ENCODE assay signal across 24 cellular contexts in genomic region chr2:241751776-241752175, GRCh38. TPM values are rescaled to one million over a fixed set of nuclear protein-coding genes. Genes with fewer than 3 reads are reported as not detected.
DNase-seq lines count a peak whose midpoint lies in the region; ATAC-seq, FAIRE-seq and TF ChIP-seq lines count a peak whose summit lies in the region.
"Had no signal": no experiment of that assay in that cellular context is flagged by ENCODE, and none has a peak within 500 bp of the region (broad histone marks: within the 10 kb centered on the region; RNA-seq: fewer than 3 reads in every experiment).

No MANE protein-coding gene starts in this region.

- no peak overlapping the region for H4K8ac ChIP-seq in IMR-90 (ENCODE audit: low read depth in 2 of 2, low read length in 2 of 2)

- no peak overlapping the region for H3K56ac ChIP-seq in IMR-90 (ENCODE audit: extremely low read depth, insufficient read depth, low read length)

- DNase-seq in HepG2 (ENCODE audit: low spot score) (no peak), right lobe of liver (no peak), IMR-90 (no peak), GM19240 (ENCODE audit: insufficient read length, low spot score) (no peak), natural killer cell (no peak)
- DNase-seq in stimulated activated effector memory CD8-positive, alpha-beta T cell treated with anti-CD3 and anti-CD28 coated beads, Interleukin-12 subunit alpha, Interleukin-12 subunit beta, amount 100 ng/mL, for 72 hours (ENCODE audit: low spot score in 2 of 2) = no peak
- DNase-seq: C1 segment of cervical spinal cord, Calu3, COR-L47, DMS53, DMS79 treated with DMSO at 0.1 percent for 48 hours, GF-D8, GOT3, HFFc6 had no signal

- H2BK15ac ChIP-seq in IMR-90 (ENCODE audit: low read depth, low read length) = no peak overlapping the region

- no peak overlapping the region for H3K18ac ChIP-seq in IMR-90 (ENCODE audit: low read depth, low read length)

- no peaks in the 10 kb centered on the region for H3K4me1 ChIP-seq in HepG2 (ENCODE audit: insufficient read depth, low read length)
- no peaks in the 10 kb centered on the region for H3K4me1 ChIP-seq in right lobe of liver
- no peaks in the 10 kb centered on the region for H3K4me1 ChIP-seq in IMR-90 (ENCODE audit: control insufficient read depth, insufficient read depth, low read length)
- H3K4me1 ChIP-seq: HAP-1 had no signal

- H3K9ac ChIP-seq in HepG2 (ENCODE audit: insufficient read depth, low read depth, low read length) (no peak overlapping the region), IMR-90 (ENCODE audit: low read depth, low read length) (no peak overlapping the region)

- H3K79me1 ChIP-seq in IMR-90 (ENCODE audit: low read depth in 1 of 2, low read length in 2 of 2) = no peaks in the 10 kb centered on the region

- H3K23ac ChIP-seq in IMR-90 (ENCODE audit: low read depth, low read length) = no peak overlapping the region

- H3K9me1 ChIP-seq in IMR-90 (ENCODE audit: insufficient read depth, low read length) = no peaks in the 10 kb centered on the region

- no peak for ATAC-seq in HepG2
- no peak for ATAC-seq in right lobe of liver
- ATAC-seq in IMR-90 (ENCODE audit: low read depth) = no peak
- ATAC-seq in stimulated activated effector memory CD8-positive, alpha-beta T cell treated with anti-CD3 and anti-CD28 coated beads, Interleukin-12 subunit alpha, Interleukin-12 subunit beta, amount 100 ng/mL, for 72 hours = no peak
- ATAC-seq in natural killer cell = no peak

- H3K36me3 ChIP-seq in HepG2 (replicated peaks in 1 of 2; ENCODE audit: control insufficient read depth in 1 of 2, insufficient read depth in 2 of 2, low read length in 2 of 2) = peaks cover 11 to 30% of the 10 kb centered on the region in 2 experiments
- H3K36me3 ChIP-seq in right lobe of liver = peaks cover 0 to 18% (median 7%) of the 10 kb centered on the region in 4 donors
- H3K36me3 ChIP-seq in IMR-90 (ENCODE audit: control insufficient read depth, insufficient read depth, low read length) = peaks cover 47% of the 10 kb centered on the region

- TF ChIP-seq POLR2A in HepG2 (IDR thresholded peaks at IDR 0.05; ENCODE audit: insufficient read depth in 1 of 2, low read depth in 2 of 2, low read length in 2 of 2) = no peak
- no peak for TF ChIP-seq POLR2A in right lobe of liver (IDR thresholded peaks at IDR 0.05)
- TF ChIP-seq POLR2A in IMR-90 (IDR thresholded peaks at IDR 0.05; ENCODE audit: low read depth, low read length) = no peak

- dilution Hi-C loops in IMR-90 (cut with HindIII; ENCODE audit: low sequenced_read_pairs, unreplicated experiment) = no loop called here

- TF ChIP-seq CTCF in HepG2 (CRISPR knock-in tag; IDR thresholded peaks at IDR 0.05) (0 out of 2 replicates have a peak, but pooled peaks have one; percentile 25), right lobe of liver (IDR thresholded peaks at IDR 0.05) (no peak), IMR-90 (conservative IDR thresholded peaks at IDR 0.05; ENCODE audit: low read depth, low read length) (no peak), natural killer cell (IDR thresholded peaks at IDR 0.05) (no peak)

- no peak overlapping the region for H2BK5ac ChIP-seq in IMR-90 (ENCODE audit: low read depth, low read length, poor library complexity, severe bottlenecking)

- no peak overlapping the region for H2AK5ac ChIP-seq in IMR-90 (ENCODE audit: low read depth, low read length)

- peaks cover 10% of the 10 kb centered on the region for H3K4me1 Mint-ChIP-seq in stimulated activated effector memory CD8-positive, alpha-beta T cell treated with anti-CD3 and anti-CD28 coated beads, Interleukin-12 subunit alpha, Interleukin-12 subunit beta, amount 100 ng/mL, for 72 hours
- H3K4me1 Mint-ChIP-seq in natural killer cell = no peaks in the 10 kb centered on the region
- H3K4me1 Mint-ChIP-seq: B cell had no signal

- no peaks in the 10 kb centered on the region for H3K27me3 ChIP-seq in HepG2 (ENCODE audit: control insufficient read depth in 1 of 2, insufficient read depth in 2 of 2, low read length in 2 of 2)
- no peaks in the 10 kb centered on the region for H3K27me3 ChIP-seq in right lobe of liver
- no peaks in the 10 kb centered on the region for H3K27me3 ChIP-seq in IMR-90 (ENCODE audit: control insufficient read depth, insufficient read depth, low read length)

- no peak overlapping the region for H2BK120ac ChIP-seq in IMR-90 (ENCODE audit: low read depth, low read length)

- no peak overlapping the region for H3K14ac ChIP-seq in IMR-90 (replicated peaks; ENCODE audit: low read depth, low read length)

- H3K9me3 ChIP-seq in HepG2 (ENCODE audit: low read length) = no peaks in the 10 kb centered on the region
- no peaks in the 10 kb centered on the region for H3K9me3 ChIP-seq in right lobe of liver
- H3K9me3 ChIP-seq in IMR-90 (ENCODE audit: control insufficient read depth, insufficient read depth, low read length) = no peaks in the 10 kb centered on the region
- H3K9me3 ChIP-seq: HAP-1 had no signal

- H3K79me2 ChIP-seq in HepG2 (ENCODE audit: insufficient read depth, low read length) = no peaks in the 10 kb centered on the region

- BruUV-seq in HepG2 (replicated peaks; lab: Mats Ljungman, UMichigan) (no TSS peak), IMR-90 (replicated peaks; lab: Mats Ljungman, UMichigan) (no TSS peak)

- no peak for FAIRE-seq in HepG2 (lab: Jason Lieb, UNC)
- FAIRE-seq: GM12891, GM18507, H54 had no signal

- H3K27me3 Mint-ChIP-seq in natural killer cell (ENCODE audit: low read depth in 2 of 2) = peaks cover 0 to 8% of the 10 kb centered on the region in 2 donors
- H3K27me3 Mint-ChIP-seq: B cell; CD4-positive, alpha-beta memory T cell had no signal

- H3K27ac Mint-ChIP-seq in stimulated activated effector memory CD8-positive, alpha-beta T cell treated with anti-CD3 and anti-CD28 coated beads, Interleukin-12 subunit alpha, Interleukin-12 subunit beta, amount 100 ng/mL, for 72 hours = peak overlapping the region; percentile 23
- no peak overlapping the region for H3K27ac Mint-ChIP-seq in natural killer cell
- H3K27ac Mint-ChIP-seq: B cell, HFFc6 had no signal

- H2AFZ ChIP-seq in HepG2 (ENCODE audit: low read length) (no peak overlapping the region), IMR-90 (replicated peaks; ENCODE audit: low read length, poor library complexity) (no peak overlapping the region)

- H4K20me1 ChIP-seq in HepG2 (ENCODE audit: insufficient read depth, low read length) (no peaks in the 10 kb centered on the region), IMR-90 (ENCODE audit: insufficient read depth, low read length) (no peaks in the 10 kb centered on the region; the same call in 1 of the 2 replicates)

- peak overlapping the region; percentile 65 for H2AK9ac ChIP-seq in IMR-90 (replicated peaks; ENCODE audit: low read depth, low read length, poor library complexity)

- H2BK20ac ChIP-seq in IMR-90 (ENCODE audit: low read depth, low read length) = no peak overlapping the region

- H3K27ac ChIP-seq in HepG2 (ENCODE audit: extremely low read length, insufficient read depth, low read length) = no peak overlapping the region
- no peak overlapping the region for H3K27ac ChIP-seq in right lobe of liver
- no peak overlapping the region for H3K27ac ChIP-seq in IMR-90 (ENCODE audit: insufficient read depth, low read length)

- H3K4me2 ChIP-seq in HepG2 (ENCODE audit: low read depth, low read length) = no peak overlapping the region
- H3K4me2 ChIP-seq in IMR-90 (ENCODE audit: low read depth, low read length) = no peak overlapping the region

- in situ Hi-C loops in HepG2 (cut with HindIII; ENCODE audit: extremely low pct_ligation_motif_present, low pct_unique_long_range_greater_than_20kb) (no loop called here), IMR-90 (cut with MboI; ENCODE audit: low sequenced_read_pairs) (no loop called here)

- CTCF ChIA-PET in HepG2 (lab: Yijun Ruan, JAX; ENCODE audit: low intra/inter-chr PET ratio, low total read pairs) (no interaction called here), IMR-90 (lab: Yijun Ruan, JAX) (no interaction called here)

- H4K91ac ChIP-seq in IMR-90 (ENCODE audit: insufficient read depth, low read depth, low read length) = no peak overlapping the region

- H3K36me3 Mint-ChIP-seq in stimulated activated effector memory CD8-positive, alpha-beta T cell treated with anti-CD3 and anti-CD28 coated beads, Interleukin-12 subunit alpha, Interleukin-12 subunit beta, amount 100 ng/mL, for 72 hours = peaks cover 31% of the 10 kb centered on the region
- H3K36me3 Mint-ChIP-seq in natural killer cell = no peaks in the 10 kb centered on the region

- H3K4me3 Mint-ChIP-seq in stimulated activated effector memory CD8-positive, alpha-beta T cell treated with anti-CD3 and anti-CD28 coated beads, Interleukin-12 subunit alpha, Interleukin-12 subunit beta, amount 100 ng/mL, for 72 hours = no peak overlapping the region
- H3K4me3 Mint-ChIP-seq in natural killer cell = no peak overlapping the region
- H3K4me3 Mint-ChIP-seq: B cell; CD4-positive, alpha-beta memory T cell; HFFc6 had no signal

- TF ChIP-seq EP300 in HepG2 (IDR thresholded peaks at IDR 0.05; ENCODE audit: low read depth in 2 of 2, low read length in 2 of 2) (no peak), HepG2 (CRISPR knock-in tag; IDR thresholded peaks at IDR 0.05; ENCODE audit: borderline replicate concordance) (no peak)

- no peak overlapping the region for H3K4me3 ChIP-seq in HepG2 (replicated peaks in 1 of 3; ENCODE audit: insufficient read depth in 1 of 3, low read depth in 2 of 3, low read length in 3 of 3)
- H3K4me3 ChIP-seq in right lobe of liver = no peak overlapping the region
- no peak overlapping the region for H3K4me3 ChIP-seq in IMR-90 (ENCODE audit: insufficient read depth, low read depth, low read length)
- H3K4me3 ChIP-seq: HAP-1 had no signal

- H3K4ac ChIP-seq in IMR-90 (ENCODE audit: low read depth, low read length) = no peak overlapping the region

- TF ChIP-seq RAD21 in HepG2 (CRISPR knock-in tag; IDR thresholded peaks at IDR 0.05) (no peak), IMR-90 (IDR thresholded peaks at IDR 0.05; ENCODE audit: low read length) (no peak)

- no peaks in the 10 kb centered on the region for H3K9me3 Mint-ChIP-seq in stimulated activated effector memory CD8-positive, alpha-beta T cell treated with anti-CD3 and anti-CD28 coated beads, Interleukin-12 subunit alpha, Interleukin-12 subunit beta, amount 100 ng/mL, for 72 hours
- no peaks in the 10 kb centered on the region for H3K9me3 Mint-ChIP-seq in natural killer cell
- H3K9me3 Mint-ChIP-seq: HFFc6 had no signal

- POLR2A ChIA-PET in HepG2 (lab: Yijun Ruan, JAX) = no interaction called here
- POLR2A ChIA-PET in IMR-90 (lab: Charles Lee; ENCODE audit: unreplicated experiment) = no interaction called here

- WGBS in HepG2 (ENCODE audit: low lambda C conversion rate) = 93% methylated on average over 15 of the region's 18 CpGs
- 100% methylated on average over 1 of the region's 18 CpGs for WGBS in right lobe of liver (ENCODE audit: insufficient coverage, low coverage, low lambda C conversion rate, missing lambda C conversion rate)
- WGBS in IMR-90 (ENCODE audit: extremely low coverage in 2 of 2, insufficient read length in 1 of 2), 2 experiments = 98% methylated on average over 8 of the region's 18 CpGs; no CpG with 5 or more reads in 1 of the 2 experiments

- intact Hi-C loops in HepG2 (cut with micrococcal nuclease; ENCODE audit: unreplicated experiment) (no loop called here), right lobe of liver (cut with DNase I) (no loop called here), IMR-90 (cut with micrococcal nuclease) (no loop called here), natural killer cell (cut with micrococcal nuclease) (no loop called here)

- H4K5ac ChIP-seq in IMR-90 (ENCODE audit: low read depth, low read length) = no peak overlapping the region

RNA-seq across cellular contexts. Expression of gene D2HGDH, which starts 17.3 kb away (rescaled TPM):
- total RNA-seq in HepG2 (2016; rRNA removed; fragmentation: Illumina TruSeq; extraction: Trizol) (10.2 and 20.3 TPM in 2 replicates), right lobe of liver (10 to 100 TPM; 18.9 to 38.6 (median 25.9) TPM), IMR-90 (2012; rRNA removed) (6.3 and 8.3 TPM in 2 replicates), natural killer cell (10 to 100 TPM; 28.9 to 45.5 (median 43.4) TPM)
- 5.4 and 6.4 TPM in 2 replicates for total RNA-seq in HepG2 (2016; cell fraction: cytosol; rRNA removed; fragmentation: Illumina TruSeq; extraction: Trizol; ENCODE audit: low read depth)
- total RNA-seq in HepG2 (2016; cell fraction: insoluble cytoplasmic fraction; rRNA removed; fragmentation: Illumina TruSeq; extraction: Trizol) = 9.1 and 22.3 TPM in 2 replicates
- 6.5 and 7.3 TPM in 2 replicates for total RNA-seq in HepG2 (2016; cell fraction: membrane; rRNA removed; fragmentation: Illumina TruSeq; extraction: Trizol)
- 18.0 and 21.4 TPM in 2 replicates for total RNA-seq in HepG2 (2016; cell fraction: nucleus; rRNA removed; fragmentation: Illumina TruSeq; extraction: Trizol)
- polyA plus RNA-seq in HepG2 (2011; rRNA removed) (19.2 and 20.5 TPM in 2 replicates), IMR-90 (2012; rRNA removed) (22.1 and 23.0 TPM in 2 replicates)
- 6.4 and 12.2 TPM in 2 replicates for polyA plus RNA-seq in HepG2 (2011; cell fraction: cytosol; rRNA removed)
- polyA plus RNA-seq in HepG2 (2011; cell fraction: nucleus; rRNA removed) = 166 and 260 TPM in 2 replicates
- polyA plus RNA-seq in HepG2 (2012) = 16.1 and 26.4 TPM in 2 replicates
- 1.4 and 1.5 TPM in 2 replicates for polyA plus RNA-seq in HepG2 (2016; cell fraction: cytosol; fragmentation: Illumina TruSeq; extraction: Trizol; ENCODE audit: low read depth)
- 7.6 and 10.2 TPM in 2 replicates for polyA plus RNA-seq in HepG2 (2016; cell fraction: insoluble cytoplasmic fraction; fragmentation: Illumina TruSeq; extraction: Trizol; ENCODE audit: low read depth)
- 3.0 and 3.4 TPM in 2 replicates for polyA plus RNA-seq in HepG2 (2016; cell fraction: membrane; fragmentation: Illumina TruSeq; extraction: Trizol; ENCODE audit: low read depth)
- polyA plus RNA-seq in HepG2 (2016; cell fraction: nucleus; fragmentation: Illumina TruSeq; extraction: Trizol; ENCODE audit: insufficient read depth, low read depth) = 52.5 and 55.5 TPM in 2 replicates
- 12.2 and 16.0 TPM in 2 replicates for polyA minus RNA-seq in HepG2 (2011; rRNA and poly(A)+ RNA removed; ENCODE audit: low replicate concordance)
- 6.7 and 8.6 TPM in 2 replicates for polyA minus RNA-seq in HepG2 (2011; cell fraction: cytosol; rRNA and poly(A)+ RNA removed)
- polyA minus RNA-seq in HepG2 (2011; cell fraction: nucleus; rRNA and poly(A)+ RNA removed) = 21.5 and 26.5 TPM in 2 replicates
- 18.3 and 27.2 TPM in 2 replicates for polyA plus RNA-seq in IMR-90 (2012; cell fraction: cytosol; rRNA removed)
- 193 and 430 TPM in 2 replicates for polyA plus RNA-seq in IMR-90 (2012; cell fraction: nucleus; rRNA removed; ENCODE audit: low replicate concordance)

RNA-seq across cellular contexts. Expression of gene GAL3ST2, which starts 24.8 kb away (rescaled TPM):
- total RNA-seq in HepG2 (2016; rRNA removed; fragmentation: Illumina TruSeq; extraction: Trizol) (0.20 and 0.72 TPM in 2 replicates), right lobe of liver (under 1 TPM in 3 of 6 experiments, not detected in 3; 0.53 to 0.83 (median 0.70) TPM), IMR-90 (2012; rRNA removed) (not detected in 2 replicates), natural killer cell (under 1 TPM in 1 of 3 donors, not detected in 2; 0.88 TPM)
- 0.30 TPM in 1 of 2 replicates, not detected in the other for total RNA-seq in HepG2 (2016; cell fraction: cytosol; rRNA removed; fragmentation: Illumina TruSeq; extraction: Trizol; ENCODE audit: low read depth)
- 0.32 and 0.36 TPM in 2 replicates for total RNA-seq in HepG2 (2016; cell fraction: insoluble cytoplasmic fraction; rRNA removed; fragmentation: Illumina TruSeq; extraction: Trizol)
- total RNA-seq in HepG2 (2016; cell fraction: membrane; rRNA removed; fragmentation: Illumina TruSeq; extraction: Trizol) = 0.34 and 0.52 TPM in 2 replicates
- total RNA-seq in HepG2 (2016; cell fraction: nucleus; rRNA removed; fragmentation: Illumina TruSeq; extraction: Trizol) = 0.72 and 0.75 TPM in 2 replicates
- polyA plus RNA-seq in HepG2 (2011; rRNA removed) (0.17 and 0.30 TPM in 2 replicates), IMR-90 (2012; rRNA removed) (0.07 TPM in 1 of 2 replicates, not detected in the other)
- 0.14 and 0.27 TPM in 2 replicates for polyA plus RNA-seq in HepG2 (2011; cell fraction: cytosol; rRNA removed)
- polyA plus RNA-seq in HepG2 (2011; cell fraction: nucleus; rRNA removed) = 4.0 and 5.9 TPM in 2 replicates
- 0.87 and 1.1 TPM in 2 replicates for polyA plus RNA-seq in HepG2 (2012)
- polyA plus RNA-seq in HepG2 (2016; cell fraction: cytosol; fragmentation: Illumina TruSeq; extraction: Trizol; ENCODE audit: low read depth) = 0.07 TPM in 1 of 2 replicates, not detected in the other
- polyA plus RNA-seq in HepG2 (2016; cell fraction: insoluble cytoplasmic fraction; fragmentation: Illumina TruSeq; extraction: Trizol; ENCODE audit: low read depth) = 0.29 and 0.79 TPM in 2 replicates
- 0.31 and 0.40 TPM in 2 replicates for polyA plus RNA-seq in HepG2 (2016; cell fraction: membrane; fragmentation: Illumina TruSeq; extraction: Trizol; ENCODE audit: low read depth)
- 2.5 and 3.4 TPM in 2 replicates for polyA plus RNA-seq in HepG2 (2016; cell fraction: nucleus; fragmentation: Illumina TruSeq; extraction: Trizol; ENCODE audit: insufficient read depth, low read depth)
- 2.6 TPM in 1 of 2 replicates, not detected in the other for polyA minus RNA-seq in HepG2 (2011; rRNA and poly(A)+ RNA removed; ENCODE audit: low replicate concordance)
- polyA minus RNA-seq in HepG2 (2011; cell fraction: cytosol; rRNA and poly(A)+ RNA removed) = 1.1 and 1.4 TPM in 2 replicates
- polyA minus RNA-seq in HepG2 (2011; cell fraction: nucleus; rRNA and poly(A)+ RNA removed) = 1.9 and 2.1 TPM in 2 replicates
- 0.10 TPM in 1 of 2 replicates, not detected in the other for polyA plus RNA-seq in IMR-90 (2012; cell fraction: cytosol; rRNA removed)
- 0.26 and 0.51 TPM in 2 replicates for polyA plus RNA-seq in IMR-90 (2012; cell fraction: nucleus; rRNA removed; ENCODE audit: low replicate concordance)
- total RNA-seq: A172, B cell, Calu3, Daoy, G401 had no signal
- polyA plus RNA-seq: AG04450 had no signal

RNA-seq across cellular contexts. Expression of gene ING5, which starts 49.9 kb away (rescaled TPM):
- total RNA-seq in HepG2 (2016; rRNA removed; fragmentation: Illumina TruSeq; extraction: Trizol) (56.7 and 61.9 TPM in 2 replicates), right lobe of liver (10 to 100 TPM in 5 of 6 experiments, 1 to 10 TPM in 1; 8.2 to 20.3 (median 13.0) TPM), IMR-90 (2012; rRNA removed) (16.7 and 38.9 TPM in 2 replicates), natural killer cell (10 to 100 TPM; 25.6 to 40.9 (median 34.7) TPM)
- total RNA-seq in HepG2 (2016; cell fraction: cytosol; rRNA removed; fragmentation: Illumina TruSeq; extraction: Trizol; ENCODE audit: low read depth) = 33.4 and 40.8 TPM in 2 replicates
- 56.8 and 63.9 TPM in 2 replicates for total RNA-seq in HepG2 (2016; cell fraction: insoluble cytoplasmic fraction; rRNA removed; fragmentation: Illumina TruSeq; extraction: Trizol)
- 47.0 and 50.8 TPM in 2 replicates for total RNA-seq in HepG2 (2016; cell fraction: membrane; rRNA removed; fragmentation: Illumina TruSeq; extraction: Trizol)
- 51.6 and 62.1 TPM in 2 replicates for total RNA-seq in HepG2 (2016; cell fraction: nucleus; rRNA removed; fragmentation: Illumina TruSeq; extraction: Trizol)
- polyA plus RNA-seq in HepG2 (2011; rRNA removed) (71.9 and 86.9 TPM in 2 replicates), IMR-90 (2012; rRNA removed) (36.1 and 36.5 TPM in 2 replicates)
- 79.8 and 81.8 TPM in 2 replicates for polyA plus RNA-seq in HepG2 (2011; cell fraction: cytosol; rRNA removed)
- 137 and 149 TPM in 2 replicates for polyA plus RNA-seq in HepG2 (2011; cell fraction: nucleus; rRNA removed)
- polyA plus RNA-seq in HepG2 (2012) = 47.2 and 55.2 TPM in 2 replicates
- 25.6 and 28.6 TPM in 2 replicates for polyA plus RNA-seq in HepG2 (2016; cell fraction: cytosol; fragmentation: Illumina TruSeq; extraction: Trizol; ENCODE audit: low read depth)
- 56.0 and 56.2 TPM in 2 replicates for polyA plus RNA-seq in HepG2 (2016; cell fraction: insoluble cytoplasmic fraction; fragmentation: Illumina TruSeq; extraction: Trizol; ENCODE audit: low read depth)
- 51.0 and 51.1 TPM in 2 replicates for polyA plus RNA-seq in HepG2 (2016; cell fraction: membrane; fragmentation: Illumina TruSeq; extraction: Trizol; ENCODE audit: low read depth)
- 128 and 130 TPM in 2 replicates for polyA plus RNA-seq in HepG2 (2016; cell fraction: nucleus; fragmentation: Illumina TruSeq; extraction: Trizol; ENCODE audit: insufficient read depth, low read depth)
- 31.8 and 64.1 TPM in 2 replicates for polyA minus RNA-seq in HepG2 (2011; rRNA and poly(A)+ RNA removed; ENCODE audit: low replicate concordance)
- polyA minus RNA-seq in HepG2 (2011; cell fraction: cytosol; rRNA and poly(A)+ RNA removed) = 18.9 and 34.5 TPM in 2 replicates
- polyA minus RNA-seq in HepG2 (2011; cell fraction: nucleus; rRNA and poly(A)+ RNA removed) = 55.4 and 70.4 TPM in 2 replicates
- 28.4 and 31.1 TPM in 2 replicates for polyA plus RNA-seq in IMR-90 (2012; cell fraction: cytosol; rRNA removed)
- 107 and 146 TPM in 2 replicates for polyA plus RNA-seq in IMR-90 (2012; cell fraction: nucleus; rRNA removed; ENCODE audit: low replicate concordance)

RNA-seq across cellular contexts. Expression of gene NEU4, which starts 57.2 kb away (rescaled TPM):
- total RNA-seq in HepG2 (2016; rRNA removed; fragmentation: Illumina TruSeq; extraction: Trizol) (104 and 107 TPM in 2 replicates), right lobe of liver (10 to 100 TPM; 16.8 to 87.1 (median 76.2) TPM), IMR-90 (2012; rRNA removed) (not detected in 2 replicates), natural killer cell (1 to 10 TPM in 2 of 3 donors, under 1 TPM in 1; 0.39 to 6.6 (median 2.2) TPM)
- 27.0 and 30.1 TPM in 2 replicates for total RNA-seq in HepG2 (2016; cell fraction: cytosol; rRNA removed; fragmentation: Illumina TruSeq; extraction: Trizol; ENCODE audit: low read depth)
- total RNA-seq in HepG2 (2016; cell fraction: insoluble cytoplasmic fraction; rRNA removed; fragmentation: Illumina TruSeq; extraction: Trizol) = 108 and 118 TPM in 2 replicates
- total RNA-seq in HepG2 (2016; cell fraction: membrane; rRNA removed; fragmentation: Illumina TruSeq; extraction: Trizol) = 67.8 and 70.6 TPM in 2 replicates
- 43.9 and 53.0 TPM in 2 replicates for total RNA-seq in HepG2 (2016; cell fraction: nucleus; rRNA removed; fragmentation: Illumina TruSeq; extraction: Trizol)
- polyA plus RNA-seq in HepG2 (2011; rRNA removed) (53.5 and 71.4 TPM in 2 replicates), IMR-90 (2012; rRNA removed) (not detected in 2 replicates)
- polyA plus RNA-seq in HepG2 (2011; cell fraction: cytosol; rRNA removed) = 52.8 and 126 TPM in 2 replicates
- 167 and 187 TPM in 2 replicates for polyA plus RNA-seq in HepG2 (2011; cell fraction: nucleus; rRNA removed)
- polyA plus RNA-seq in HepG2 (2012) = 34.5 and 40.6 TPM in 2 replicates
- 23.8 and 25.7 TPM in 2 replicates for polyA plus RNA-seq in HepG2 (2016; cell fraction: cytosol; fragmentation: Illumina TruSeq; extraction: Trizol; ENCODE audit: low read depth)
- polyA plus RNA-seq in HepG2 (2016; cell fraction: insoluble cytoplasmic fraction; fragmentation: Illumina TruSeq; extraction: Trizol; ENCODE audit: low read depth) = 96.8 and 121 TPM in 2 replicates
- polyA plus RNA-seq in HepG2 (2016; cell fraction: membrane; fragmentation: Illumina TruSeq; extraction: Trizol; ENCODE audit: low read depth) = 48.5 and 51.3 TPM in 2 replicates
- 84.0 and 95.2 TPM in 2 replicates for polyA plus RNA-seq in HepG2 (2016; cell fraction: nucleus; fragmentation: Illumina TruSeq; extraction: Trizol; ENCODE audit: insufficient read depth, low read depth)
- polyA minus RNA-seq in HepG2 (2011; rRNA and poly(A)+ RNA removed; ENCODE audit: low replicate concordance) = 114 TPM in 1 of 2 replicates, not detected in the other
- 45.5 and 50.7 TPM in 2 replicates for polyA minus RNA-seq in HepG2 (2011; cell fraction: cytosol; rRNA and poly(A)+ RNA removed)
- polyA minus RNA-seq in HepG2 (2011; cell fraction: nucleus; rRNA and poly(A)+ RNA removed) = 32.4 and 35.0 TPM in 2 replicates
- not detected in 2 replicates for polyA plus RNA-seq in IMR-90 (2012; cell fraction: cytosol; rRNA removed)
- 0.07 TPM in 2 replicates for polyA plus RNA-seq in IMR-90 (2012; cell fraction: nucleus; rRNA removed; ENCODE audit: low replicate concordance)
- total RNA-seq: A172, B cell, Daoy, G401 had no signal
- polyA plus RNA-seq: AG04450 had no signal
